15 cellular contexts compared by ENCODE assay signal in genomic region chr11:115515647-115516046, GRCh38. TPM values are rescaled to one million over a fixed set of nuclear protein-coding genes. Genes with fewer than 3 reads are reported as not detected.
DNase-seq lines count a peak whose midpoint lies in the region; ATAC-seq and TF ChIP-seq lines count a peak whose summit lies in the region.
"Had no signal": no experiment of that assay in that cellular context is flagged by ENCODE, and none has a peak within 500 bp of the region (broad histone marks: within the 10 kb centered on the region; RNA-seq: fewer than 3 reads in every experiment).

No MANE protein-coding gene starts in this region.

- H3K4me3 ChIP-seq in epithelial cell of proximal tubule (ENCODE audit: low read depth, low read length) (no peak overlapping the region), right lobe of liver (no peak overlapping the region), psoas muscle (no peak overlapping the region)
- H3K4me3 ChIP-seq: HAP-1 had no signal

- peak; percentile 2 for TF ChIP-seq CTCF in epithelial cell of proximal tubule (conservative IDR thresholded peaks at IDR 0.05; ENCODE audit: low read depth, low read length)
- peak; percentile 20 to 36 (median 28) for TF ChIP-seq CTCF in right lobe of liver (IDR thresholded peaks at IDR 0.05)
- TF ChIP-seq CTCF in psoas muscle (IDR thresholded peaks at IDR 0.05): no peak

- H3K27ac ChIP-seq in right lobe of liver (no peak overlapping the region), psoas muscle (no peak overlapping the region)

- H3K27me3 ChIP-seq in right lobe of liver (no peaks in the 10 kb centered on the region), psoas muscle (ENCODE audit: insufficient read depth in 3 of 3, low read length in 2 of 3) (peaks cover 0 to 9% (median 7%) of the 10 kb centered on the region in 3 donors)
- H3K27me3 ChIP-seq: BE2C had no signal

- H3K9me3 ChIP-seq in right lobe of liver: no peaks in the 10 kb centered on the region
- H3K9me3 ChIP-seq in psoas muscle: no peaks in the 10 kb centered on the region
- H3K9me3 ChIP-seq: BE2C, Caco-2, HAP-1 had no signal

- intact Hi-C loops in right lobe of liver (cut with DNase I): no loop called here
- intact Hi-C loops in psoas muscle (cut with DNase I): no loop called here

- ATAC-seq in right lobe of liver (peak; percentile 45 to 81 (median 46)), GM19397 (IDR thresholded peaks at IDR 0.05; ENCODE audit: unreplicated experiment) (no peak), HG03342 (IDR thresholded peaks at IDR 0.05; ENCODE audit: unreplicated experiment) (no peak), psoas muscle (no peak)

- H3K4me1 ChIP-seq in right lobe of liver: no peaks in the 10 kb centered on the region
- H3K4me1 ChIP-seq in psoas muscle: no peaks in the 10 kb centered on the region
- H3K4me1 ChIP-seq: BE2C, Caco-2, HAP-1 had no signal

- DNase-seq in NCI-H69 (lab: John Stamatoyannopoulos, UW) (peak; percentile 68), epithelial cell of proximal tubule (ENCODE audit: low read depth) (no peak), right lobe of liver (no peak), CD1c-positive myeloid dendritic cell (ENCODE audit: extremely low spot score) (no peak), psoas muscle (no peak)
- DNase-seq: ACHN; BE2C; C1 segment of cervical spinal cord; Caco-2; CD4-positive, alpha-beta T cell; GOT3 had no signal

- TF ChIP-seq POLR2A in right lobe of liver (IDR thresholded peaks at IDR 0.05): no peak

- WGBS in right lobe of liver (ENCODE audit: insufficient coverage, low coverage, low lambda C conversion rate, missing lambda C conversion rate): 67% methylated on average over 1 of the region's 1 CpG
- 85 to 100% (median 98%) methylated on average over 1 of the region's 1 CpG for WGBS in psoas muscle, 3 donors

- H3K36me3 ChIP-seq in right lobe of liver (no peaks in the 10 kb centered on the region), psoas muscle (ENCODE audit: insufficient read depth in 1 of 2, low read depth in 1 of 2) (no peaks in the 10 kb centered on the region)
- H3K36me3 ChIP-seq: BE2C, HAP-1 had no signal

RNA-seq across cellular contexts. Expression of gene CADM1, which starts 11.4 kb away (rescaled TPM):
- 21.3 and 36.3 TPM in 2 replicates for total RNA-seq in epithelial cell of proximal tubule
- 10 to 100 TPM; 21.1 to 56.7 (median 30.6) TPM for total RNA-seq in right lobe of liver
- total RNA-seq in psoas muscle: 10 to 100 TPM in 3 of 4 donors, 1 to 10 TPM in 1; 9.5 to 12.4 (median 10.1) TPM
- 1 to 10 TPM; 3.1 to 4.4 (median 3.3) TPM for polyA plus RNA-seq in psoas muscle
- total RNA-seq: HT-29 had no signal

Comparison
In these comparisons a context has a peak if more than half of its experiments do, and no peak if none do; other contexts are left out.
1. ATAC-seq: peak in right lobe of liver (4 of 4); none in GM19397 (single experiment), HG03342 (single experiment) and psoas muscle (0 of 4).